8 cellular contexts compared by ENCODE assay signal in genomic region chr7:2451171-2452073, GRCh38. TPM values are rescaled to one million over a fixed set of nuclear protein-coding genes. Genes with fewer than 3 reads are reported as not detected.
DNase-seq lines count a peak whose midpoint lies in the region; ATAC-seq lines count a peak whose summit lies in the region.

No MANE protein-coding gene starts in this region.

- ATAC-seq in HG02885 (IDR thresholded peaks at IDR 0.05; ENCODE audit: poor library complexity, unreplicated experiment) = peak; percentile 83
- peak; percentile 98 for ATAC-seq in activated CD4-positive, alpha-beta T cell treated with anti-CD3 and anti-CD28 coated beads for 36 hours
- peak; percentile 95 for ATAC-seq in left colon

- H3K27me3 Mint-ChIP-seq in activated CD4-positive, alpha-beta T cell treated with anti-CD3 and anti-CD28 coated beads for 36 hours = no peaks in the 10 kb centered on the region

- H3K4me1 Mint-ChIP-seq in activated CD4-positive, alpha-beta T cell treated with anti-CD3 and anti-CD28 coated beads for 36 hours = peaks cover 4% of the 10 kb centered on the region

- no peaks in the 10 kb centered on the region for H3K36me3 Mint-ChIP-seq in activated CD4-positive, alpha-beta T cell treated with anti-CD3 and anti-CD28 coated beads for 36 hours (ENCODE audit: low read depth)

- H3K4me3 Mint-ChIP-seq in activated CD4-positive, alpha-beta T cell treated with anti-CD3 and anti-CD28 coated beads for 36 hours = no peak overlapping the region

- CTCF ChIA-PET in activated CD4-positive, alpha-beta T cell treated with anti-CD3 and anti-CD28 coated beads for 36 hours (lab: Charles Lee) = interaction anchor here (0.6 to 3.6 kb wide), 25 partner anchors 12 to 988 kb away, joined by 3 to 43 read pairs (median 3); no protein-coding TSS in a partner anchor

- DNase-seq in NCI-H2081 (lab: John Stamatoyannopoulos, UW) (peak; percentile 64 to 69), NCI-H2081 treated with DMSO at 0.1 percent for 48 hours (lab: John Stamatoyannopoulos, UW) (no peak), NCI-H2196 treated with DMSO at 0.1 percent for 48 hours (lab: John Stamatoyannopoulos, UW; ENCODE audit: unreplicated experiment) (peak; percentile 48), cerebellum (ENCODE audit: low spot score) (peak; percentile 83), left colon (peak; percentile 70 to 92)
- peak; percentile 91 for DNase-seq in activated CD4-positive, alpha-beta T cell treated with anti-CD3 and anti-CD28 coated beads for 36 hours
- peak; percentile 77 for DNase-seq in stimulated activated CD4-positive, alpha-beta T cell treated with anti-CD3 and anti-CD28 coated beads, Interleukin-1b, Interleukin-23, amount 100 ng/mL, for 48 hours

- intact Hi-C loops in activated CD4-positive, alpha-beta T cell treated with anti-CD3 and anti-CD28 coated beads for 36 hours (cut with DNase I, micrococcal nuclease) = loop anchor here (1.0 to 2.0 kb wide), 4 partner anchors 17 to 258 kb away; no protein-coding TSS in a partner anchor
- intact Hi-C loops in left colon (cut with DNase I, micrococcal nuclease) = no loop called here

- no peak overlapping the region for H3K27ac Mint-ChIP-seq in activated CD4-positive, alpha-beta T cell treated with anti-CD3 and anti-CD28 coated beads for 36 hours

- H3K9me3 Mint-ChIP-seq in activated CD4-positive, alpha-beta T cell treated with anti-CD3 and anti-CD28 coated beads for 36 hours (ENCODE audit: low read depth) = no peaks in the 10 kb centered on the region

- POLR2A ChIA-PET in activated CD4-positive, alpha-beta T cell treated with anti-CD3 and anti-CD28 coated beads for 36 hours (lab: Charles Lee) = no interaction called here

RNA-seq across cellular contexts. Expression of gene GRIFIN, which starts 24.8 kb away (rescaled TPM):
- not detected for total RNA-seq in activated CD4-positive, alpha-beta T cell treated with anti-CD3 and anti-CD28 coated beads for 36 hours
- total RNA-seq in cerebellum = not detected
- total RNA-seq in left colon = not detected

RNA-seq across cellular contexts. Expression of gene CHST12, which starts 48.0 kb away (rescaled TPM):
- total RNA-seq in activated CD4-positive, alpha-beta T cell treated with anti-CD3 and anti-CD28 coated beads for 36 hours = 1 to 10 TPM; 1.8 to 1.9 TPM
- total RNA-seq in cerebellum (5.4 TPM), left colon (10 to 100 TPM; 11.5 to 12.6 TPM)

Comparison
In these comparisons a context has a peak if more than half of its experiments do, and no peak if none do; other contexts are left out.
1. intact Hi-C loops: an anchor here in activated CD4-positive, alpha-beta T cell treated with anti-CD3 and anti-CD28 coated beads for 36 hours (1.0 to 2.0 kb wide); none called in left colon.